In genomic region chr1:183287191-183287675, GRCh38 we compare ENCODE assay signal across 13 cellular contexts.
DNase-seq lines count a peak whose midpoint lies in the region; ATAC-seq, FAIRE-seq and TF ChIP-seq lines count a peak whose summit lies in the region.
"Had no signal": no experiment of that assay in that cellular context is flagged by ENCODE, and none has a peak within 500 bp of the region (broad histone marks: within the 10 kb centered on the region; RNA-seq: fewer than 3 reads in every experiment).

No MANE protein-coding gene starts in this region.

- intact Hi-C loops in GM12878 (cut with micrococcal nuclease; ENCODE audit: unreplicated experiment), result no loop called here
- intact Hi-C loops in heart left ventricle (cut with DNase I), result loop anchor here in 5 of 10 donors (10.0 kb wide), 4 partner anchors 188 to 348 kb away; partner anchors contain the start of genes ARPC5 (in 1 of the 5) and SMG7 (in 1 of the 5)
- intact Hi-C loops in ovary (cut with DNase I), result no loop called here

- RAD21 ChIA-PET in GM12878 (lab: Charles Lee; ENCODE audit: unreplicated experiment), result interaction anchor here (1.1 to 1.8 kb wide), 3 partner anchors 9 to 324 kb away, joined by 3 to 6 read pairs (median 4); no protein-coding TSS in a partner anchor

- H3K79me2 ChIP-seq in GM12878 (ENCODE audit: control insufficient read depth, insufficient read depth, low read length), result no peaks in the 10 kb centered on the region

- POLR2A ChIA-PET in GM12878 (lab: Charles Lee), result interaction anchor here (0.8 to 1.0 kb wide), 2 partner anchors 13 to 19 kb away, joined by 3 read pairs; no protein-coding TSS in a partner anchor

- H3K4me3 ChIP-seq in BE2C (ENCODE audit: low read depth, low read length) (no peak overlapping the region), GM12878 (no peak overlapping the region), heart left ventricle (no peak overlapping the region), ovary (no peak overlapping the region)
- H3K4me3 ChIP-seq: SK-N-MC had no signal

- H3K4me1 ChIP-seq in BE2C, result peaks cover 8% of the 10 kb centered on the region
- no peaks in the 10 kb centered on the region; the same call in 1 of the 2 replicates for H3K4me1 ChIP-seq in GM12878 (ENCODE audit: control insufficient read depth, insufficient read depth, low read length)
- peaks cover 0 to 74% (median 52%) of the 10 kb centered on the region in 12 donors for H3K4me1 ChIP-seq in heart left ventricle
- H3K4me1 ChIP-seq in ovary (ENCODE audit: insufficient read depth), result peaks cover 12% of the 10 kb centered on the region

- H2AFZ ChIP-seq in GM12878 (ENCODE audit: control insufficient read depth, low read depth, low read length), result no peak overlapping the region

- WGBS in GM12878 (ENCODE audit: insufficient coverage, insufficient replicate concordance, low lambda C conversion rate, missing lambda C conversion rate), result 21% methylated on average over 5 of the region's 5 CpGs
- 0 to 28% (median 17%) methylated on average over 4 to 5 of the region's 5 CpGs for WGBS in heart left ventricle, 4 donors
- 7 to 18% (median 14%) methylated on average over 5 of the region's 5 CpGs for WGBS in ovary, 3 donors

- FAIRE-seq in GM12878 (lab: Jason Lieb, UNC), result no peak
- FAIRE-seq: GM12892 had no signal

- H3K9me3 ChIP-seq in BE2C (no peaks in the 10 kb centered on the region; the same call in 1 of the 2 replicates), GM12878 (replicated peaks; ENCODE audit: control insufficient read depth, insufficient read depth, low read length) (no peaks in the 10 kb centered on the region; the same call in 2 of the 3 replicates), heart left ventricle (peaks cover 0 to 5% (median 0%) of the 10 kb centered on the region in 12 donors), ovary (no peaks in the 10 kb centered on the region)

- H3K27me3 ChIP-seq in BE2C (no peaks in the 10 kb centered on the region), GM12878 (replicated peaks in 1 of 2; ENCODE audit: control insufficient read depth in 2 of 2, insufficient read depth in 2 of 2, low read length in 1 of 2) (no peaks in the 10 kb centered on the region), heart left ventricle (no peaks in the 10 kb centered on the region), ovary (no peaks in the 10 kb centered on the region)

- TF ChIP-seq RAD21 in GM12878 (IDR thresholded peaks at IDR 0.05; ENCODE audit: insufficient read depth, low read depth, low read length), result no peak

- SMC1A ChIA-PET in GM12878 (lab: Charles Lee; ENCODE audit: uncharacterized antibody, unreplicated experiment), result interaction anchor here (0.6 to 2.5 kb wide), 6 partner anchors 9 to 100 kb away, joined by 3 to 12 read pairs (median 6); no protein-coding TSS in a partner anchor

- H3K27ac ChIP-seq in GM12878 (ENCODE audit: control insufficient read depth, insufficient read depth) (no peak overlapping the region), heart left ventricle (peak overlapping the region; percentile 69 to 95 (median 83)), ovary (peak overlapping the region; percentile 12 to 31)
- H3K27ac ChIP-seq: SK-N-MC had no signal

- TF ChIP-seq POLR2A in GM12878 (IDR thresholded peaks at IDR 0.05; ENCODE audit: low read depth, low read length) (no peak), heart left ventricle (IDR thresholded peaks at IDR 0.05) (no peak), ovary (IDR thresholded peaks at IDR 0.05) (no peak)

- H3K36me3 ChIP-seq in BE2C (peaks cover 5% of the 10 kb centered on the region), GM12878 (ENCODE audit: control insufficient read depth in 2 of 2, insufficient read depth in 2 of 2, low read length in 1 of 2) (no peaks in the 10 kb centered on the region), heart left ventricle (no peaks in the 10 kb centered on the region), ovary (no peaks in the 10 kb centered on the region)

- ATAC-seq in GM12878 (peak; percentile 10; the same call in 1 of the 3 replicates), heart left ventricle (peak; percentile 91 to 94 (median 92)), GM19452 (IDR thresholded peaks at IDR 0.05; ENCODE audit: unreplicated experiment) (no peak), GM21717 (IDR thresholded peaks at IDR 0.05; ENCODE audit: unreplicated experiment) (no peak), HG03039 (IDR thresholded peaks at IDR 0.05; ENCODE audit: unreplicated experiment) (no peak), GM21526 (IDR thresholded peaks at IDR 0.05; ENCODE audit: low FRiP score, unreplicated experiment) (no peak)
- ATAC-seq: stimulated activated memory B cell treated with anti-CD40 and anti-IgM and Interleukin-4, amounts not matched to agents 10 μg/mL and 1 μg/mL and 100 μg/mL, for 72 hours had no signal

- peak; percentile 65 for DNase-seq in BE2C
- DNase-seq in GM12878 (ENCODE audit: low read depth, low spot score), result no peak
- peak; percentile 82 to 94 (median 85) for DNase-seq in heart left ventricle
- peak in 4 of 5 donors; percentile 43 to 67 (median 45) for DNase-seq in ovary
- DNase-seq: activated CD4-positive, CD25-positive, alpha-beta regulatory T cell treated with anti-CD3 and anti-CD28 coated beads, Interleukin-2, amount 50 U/mL, for 72 hours; NCI-H82 had no signal

- no peaks in the 10 kb centered on the region for H4K20me1 ChIP-seq in GM12878 (ENCODE audit: control insufficient read depth, insufficient read depth)

- BruUV-seq in GM12878 (replicated peaks; lab: Mats Ljungman, UMichigan), result no TSS peak

- CTCF ChIA-PET in GM12878 (lab: Yijun Ruan, JAX), result interaction anchor here (0.8 to 3.2 kb wide), 6 partner anchors 9 to 178 kb away, joined by 3 to 17 read pairs (median 6); no protein-coding TSS in a partner anchor

- no peak overlapping the region for H3K4me2 ChIP-seq in GM12878 (ENCODE audit: control insufficient read depth, insufficient read depth)

- TF ChIP-seq CTCF in BE2C (IDR thresholded peaks at IDR 0.05; ENCODE audit: low read depth, low read length) (no peak), GM12878 (IDR thresholded peaks at IDR 0.05 in 2 of 3, conservative IDR thresholded peaks at IDR 0.05 in 1 of 3; ENCODE audit: control insufficient read depth in 2 of 3, extremely low read depth in 1 of 3, insufficient read depth in 1 of 3, low read depth in 3 of 3, low read length in 3 of 3) (no peak), heart left ventricle (IDR thresholded peaks at IDR 0.05) (no peak), ovary (IDR thresholded peaks at IDR 0.05) (no peak)

- H3K9ac ChIP-seq in GM12878 (ENCODE audit: control insufficient read depth, insufficient read depth, low read length), result no peak overlapping the region

- in situ Hi-C loops in GM12878 (cut with MboI), result loop anchor here (10.0 kb wide), 1 partner anchor 258 kb away; no protein-coding TSS in a partner anchor

- TF ChIP-seq EP300 in GM12878 (IDR thresholded peaks at IDR 0.05; ENCODE audit: borderline replicate concordance in 1 of 2, control insufficient read depth in 1 of 2, low read depth in 2 of 2, low read length in 2 of 2) (no peak), ovary (IDR thresholded peaks at IDR 0.05) (no peak)

TF ChIP-seq in GM12878, 131 proteins besides CTCF, POLR2A, EP300 and RAD21 (continues in another document):
- no peak for TF ChIP-seq ETV6 (conservative IDR thresholded peaks at IDR 0.05 in 1 of 2, IDR thresholded peaks at IDR 0.05 in 1 of 2; ENCODE audit: borderline replicate concordance in 1 of 2, low read depth in 1 of 2)
- TF ChIP-seq ZNF207 (IDR thresholded peaks at IDR 0.05; ENCODE audit: borderline replicate concordance), result no peak
- TF ChIP-seq FOS (IDR thresholded peaks at IDR 0.05; ENCODE audit: borderline replicate concordance, extremely low read depth, insufficient read length), result no peak
- TF ChIP-seq SMAD1 (IDR thresholded peaks at IDR 0.05; ENCODE audit: low read depth, partially characterized antibody), result no peak
- no peak for TF ChIP-seq EGR1 (IDR thresholded peaks at IDR 0.05; ENCODE audit: borderline replicate concordance in 1 of 2, low read depth in 2 of 2, low read length in 2 of 2)
- no peak for TF ChIP-seq USF2 (IDR thresholded peaks at IDR 0.05; ENCODE audit: borderline replicate concordance, low read depth, low read length)
- no peak for TF ChIP-seq SP1 (IDR thresholded peaks at IDR 0.05; ENCODE audit: low read depth, low read length)

Comparison
In these comparisons a context has a peak if more than half of its experiments do, and no peak if none do; other contexts are left out.
1. ATAC-seq: peak in GM12878 (single experiment) and heart left ventricle (4 of 4); none in GM19452 (single experiment), GM21717 (single experiment), HG03039 (single experiment) and GM21526 (single experiment).